ENCODE assay signal across 28 cellular contexts in genomic region chr7:108287857-108288256, GRCh38.
"Had no signal": no experiment of that assay in that cellular context is flagged by ENCODE, and none has a peak within 500 bp of the region (broad histone marks: within the 10 kb centered on the region; RNA-seq: fewer than 3 reads in every experiment).

No MANE protein-coding gene starts in this region.

- H3K4me3 Mint-ChIP-seq: dendritic cell treated with granulocyte-macrophage colony-stimulating factor and Interleukin-4, amounts not matched to agents 40 ng/mL and 50 ng/mL, for 4 days; effector memory CD8-positive, alpha-beta T cell; endodermal cell had no signal

- H3K36me3 ChIP-seq: colonic mucosa, esophagus muscularis mucosa, esophagus squamous epithelium, gastrocnemius medialis, gastroesophageal sphincter, heart left ventricle, heart right ventricle had no signal

- H3K9me3 Mint-ChIP-seq: dendritic cell treated with granulocyte-macrophage colony-stimulating factor and Interleukin-4, amounts not matched to agents 40 ng/mL and 50 ng/mL, for 4 days had no signal

- DNase-seq: colonic mucosa; cortex of kidney; dermis blood vessel endothelial cell; dorsolateral prefrontal cortex; effector CD4-positive, alpha-beta T cell; effector CD8-positive, alpha-beta T cell; effector memory CD4-positive, alpha-beta T cell; effector memory CD8-positive, alpha-beta T cell; endodermal cell; erythroblast; esophagus squamous epithelium; foreskin fibroblast; foreskin keratinocyte; foreskin melanocyte; gastrocnemius medialis; glutamatergic neuron; head of caudate nucleus; heart left ventricle; heart right ventricle had no signal

- H3K79me2 ChIP-seq: hepatocyte had no signal

- H3K27ac ChIP-seq: colonic mucosa, coronary artery, dorsolateral prefrontal cortex, epithelial cell of prostate, esophagus muscularis mucosa, esophagus squamous epithelium, foreskin keratinocyte, gastrocnemius medialis, gastroesophageal sphincter, heart left ventricle, heart right ventricle, hepatocyte had no signal

- H3K27me3 ChIP-seq: colonic mucosa, esophagus muscularis mucosa, esophagus squamous epithelium, foreskin keratinocyte, gastrocnemius medialis, gastroesophageal sphincter, hepatocyte had no signal

- H3K27ac Mint-ChIP-seq: dendritic cell treated with granulocyte-macrophage colony-stimulating factor and Interleukin-4, amounts not matched to agents 40 ng/mL and 50 ng/mL, for 4 days; effector memory CD8-positive, alpha-beta T cell; endodermal cell had no signal

- H3K4me3 ChIP-seq: colonic mucosa, coronary artery, dorsolateral prefrontal cortex, esophagus muscularis mucosa, esophagus squamous epithelium, gastrocnemius medialis, gastroesophageal sphincter, heart left ventricle, heart right ventricle, hepatocyte had no signal

- H2AFZ ChIP-seq: hepatocyte had no signal

- FAIRE-seq: endothelial cell of umbilical vein, frontal cortex had no signal

- ATAC-seq: effector memory CD8-positive, alpha-beta T cell; esophagus mucosa; foreskin keratinocyte; gastrocnemius medialis; gastroesophageal sphincter; heart left ventricle; heart right ventricle had no signal

- H3K4me1 ChIP-seq: colonic mucosa, esophagus muscularis mucosa, gastrocnemius medialis, gastroesophageal sphincter had no signal

- H3K9me3 ChIP-seq: colonic mucosa, esophagus muscularis mucosa, esophagus squamous epithelium, gastrocnemius medialis, gastroesophageal sphincter, heart left ventricle, heart right ventricle had no signal

- H3K4me2 ChIP-seq: hepatocyte had no signal
